ENCODE assay signal across 1 cellular context in genomic region chr15:66801266-66801665, GRCh38.
A peak's percentile ranks its signal among the peaks of the same experiment; 100 is the strongest.
TF ChIP-seq lines count a peak whose summit lies in the region.

No MANE protein-coding gene starts in this region.

TF ChIP-seq in K562, 482 proteins besides CTCF, POLR2A, EP300 and RAD21 (continued from another document and continues in another):
- no peak for TF ChIP-seq MGA (IDR thresholded peaks at IDR 0.05)
- no peak for TF ChIP-seq ZC3H11A (IDR thresholded peaks at IDR 0.05; ENCODE audit: low read depth, low read length)
- TF ChIP-seq ZNF41 (CRISPR knock-in tag; conservative IDR thresholded peaks at IDR 0.05), result no peak
- TF ChIP-seq ELF2 (CRISPR knock-in tag; IDR thresholded peaks at IDR 0.05), result no peak
- peak; percentile 84 to 85 for TF ChIP-seq KDM1A (IDR thresholded peaks at IDR 0.05)
- TF ChIP-seq POLR3A (IDR thresholded peaks at IDR 0.05; ENCODE audit: borderline replicate concordance, extremely low read depth, insufficient read depth, insufficient read length), result no peak
- TF ChIP-seq NCOR1 (IDR thresholded peaks at IDR 0.05), result no peak; the same call in 1 of the 2 replicates
- TF ChIP-seq RBM39 (optimal IDR thresholded peaks at IDR 0.05; ENCODE audit: low read depth, low read length), result no peak
- TF ChIP-seq CBX2 (IDR thresholded peaks at IDR 0.05; ENCODE audit: insufficient read depth, low read length, poor library complexity, severe bottlenecking), result no peak
- no peak for TF ChIP-seq HINFP (tag; conservative IDR thresholded peaks at IDR 0.05; ENCODE audit: low read depth)
- TF ChIP-seq GABPB2 (CRISPR knock-in tag; conservative IDR thresholded peaks at IDR 0.05), result no peak
- TF ChIP-seq, protein P1, sequence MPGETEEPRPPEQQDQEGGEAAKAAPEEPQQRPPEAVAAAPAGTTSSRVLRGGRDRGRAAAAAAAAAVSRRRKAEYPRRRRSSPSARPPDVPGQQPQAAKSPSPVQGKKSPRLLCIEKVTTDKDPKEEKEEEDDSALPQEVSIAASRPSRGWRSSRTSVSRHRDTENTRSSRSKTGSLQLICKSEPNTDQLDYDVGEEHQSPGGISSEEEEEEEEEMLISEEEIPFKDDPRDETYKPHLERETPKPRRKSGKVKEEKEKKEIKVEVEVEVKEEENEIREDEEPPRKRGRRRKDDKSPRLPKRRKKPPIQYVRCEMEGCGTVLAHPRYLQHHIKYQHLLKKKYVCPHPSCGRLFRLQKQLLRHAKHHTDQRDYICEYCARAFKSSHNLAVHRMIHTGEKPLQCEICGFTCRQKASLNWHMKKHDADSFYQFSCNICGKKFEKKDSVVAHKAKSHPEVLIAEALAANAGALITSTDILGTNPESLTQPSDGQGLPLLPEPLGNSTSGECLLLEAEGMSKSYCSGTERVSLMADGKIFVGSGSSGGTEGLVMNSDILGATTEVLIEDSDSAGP (CRISPR knock-in tag; IDR thresholded peaks at IDR 0.05), result no peak
- 0 out of 3 replicates have a peak, but pooled peaks of 1 of the 2 experiments have one; percentile 11 for TF ChIP-seq CBX3 (IDR thresholded peaks at IDR 0.05; ENCODE audit: borderline replicate concordance in 1 of 2, low read length in 2 of 2)
- TF ChIP-seq ZZZ3 (IDR thresholded peaks at IDR 0.05), result no peak
- TF ChIP-seq ZNF217 (CRISPR knock-in tag; IDR thresholded peaks at IDR 0.05), result no peak
- TF ChIP-seq SIX5 (IDR thresholded peaks at IDR 0.05; ENCODE audit: borderline replicate concordance in 1 of 2, insufficient read depth in 1 of 2, low read depth in 1 of 2, low read length in 2 of 2), result no peak
- TF ChIP-seq MECOM (CRISPR knock-in tag; IDR thresholded peaks at IDR 0.05), result no peak
- TF ChIP-seq, protein P2, sequence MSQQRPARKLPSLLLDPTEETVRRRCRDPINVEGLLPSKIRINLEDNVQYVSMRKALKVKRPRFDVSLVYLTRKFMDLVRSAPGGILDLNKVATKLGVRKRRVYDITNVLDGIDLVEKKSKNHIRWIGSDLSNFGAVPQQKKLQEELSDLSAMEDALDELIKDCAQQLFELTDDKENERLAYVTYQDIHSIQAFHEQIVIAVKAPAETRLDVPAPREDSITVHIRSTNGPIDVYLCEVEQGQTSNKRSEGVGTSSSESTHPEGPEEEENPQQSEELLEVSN (IDR thresholded peaks at IDR 0.05; ENCODE audit: borderline replicate concordance in 1 of 2, extremely low read depth in 1 of 2, insufficient read depth in 1 of 2, insufficient read length in 1 of 2, low read depth in 1 of 2, low read length in 1 of 2, poor library complexity in 1 of 2, severe bottlenecking in 1 of 2), result no peak
- TF ChIP-seq, protein P3, sequence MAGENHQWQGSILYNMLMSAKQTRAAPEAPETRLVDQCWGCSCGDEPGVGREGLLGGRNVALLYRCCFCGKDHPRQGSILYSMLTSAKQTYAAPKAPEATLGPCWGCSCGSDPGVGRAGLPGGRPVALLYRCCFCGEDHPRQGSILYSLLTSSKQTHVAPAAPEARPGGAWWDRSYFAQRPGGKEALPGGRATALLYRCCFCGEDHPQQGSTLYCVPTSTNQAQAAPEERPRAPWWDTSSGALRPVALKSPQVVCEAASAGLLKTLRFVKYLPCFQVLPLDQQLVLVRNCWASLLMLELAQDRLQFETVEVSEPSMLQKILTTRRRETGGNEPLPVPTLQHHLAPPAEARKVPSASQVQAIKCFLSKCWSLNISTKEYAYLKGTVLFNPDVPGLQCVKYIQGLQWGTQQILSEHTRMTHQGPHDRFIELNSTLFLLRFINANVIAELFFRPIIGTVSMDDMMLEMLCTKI (IDR thresholded peaks at IDR 0.05; ENCODE audit: partially characterized antibody), result no peak
- TF ChIP-seq NUFIP1 (IDR thresholded peaks at IDR 0.05; ENCODE audit: partially characterized antibody), result no peak
- TF ChIP-seq ADNP (tag; IDR thresholded peaks at IDR 0.05), result peak; percentile 83
- TF ChIP-seq, protein P4, sequence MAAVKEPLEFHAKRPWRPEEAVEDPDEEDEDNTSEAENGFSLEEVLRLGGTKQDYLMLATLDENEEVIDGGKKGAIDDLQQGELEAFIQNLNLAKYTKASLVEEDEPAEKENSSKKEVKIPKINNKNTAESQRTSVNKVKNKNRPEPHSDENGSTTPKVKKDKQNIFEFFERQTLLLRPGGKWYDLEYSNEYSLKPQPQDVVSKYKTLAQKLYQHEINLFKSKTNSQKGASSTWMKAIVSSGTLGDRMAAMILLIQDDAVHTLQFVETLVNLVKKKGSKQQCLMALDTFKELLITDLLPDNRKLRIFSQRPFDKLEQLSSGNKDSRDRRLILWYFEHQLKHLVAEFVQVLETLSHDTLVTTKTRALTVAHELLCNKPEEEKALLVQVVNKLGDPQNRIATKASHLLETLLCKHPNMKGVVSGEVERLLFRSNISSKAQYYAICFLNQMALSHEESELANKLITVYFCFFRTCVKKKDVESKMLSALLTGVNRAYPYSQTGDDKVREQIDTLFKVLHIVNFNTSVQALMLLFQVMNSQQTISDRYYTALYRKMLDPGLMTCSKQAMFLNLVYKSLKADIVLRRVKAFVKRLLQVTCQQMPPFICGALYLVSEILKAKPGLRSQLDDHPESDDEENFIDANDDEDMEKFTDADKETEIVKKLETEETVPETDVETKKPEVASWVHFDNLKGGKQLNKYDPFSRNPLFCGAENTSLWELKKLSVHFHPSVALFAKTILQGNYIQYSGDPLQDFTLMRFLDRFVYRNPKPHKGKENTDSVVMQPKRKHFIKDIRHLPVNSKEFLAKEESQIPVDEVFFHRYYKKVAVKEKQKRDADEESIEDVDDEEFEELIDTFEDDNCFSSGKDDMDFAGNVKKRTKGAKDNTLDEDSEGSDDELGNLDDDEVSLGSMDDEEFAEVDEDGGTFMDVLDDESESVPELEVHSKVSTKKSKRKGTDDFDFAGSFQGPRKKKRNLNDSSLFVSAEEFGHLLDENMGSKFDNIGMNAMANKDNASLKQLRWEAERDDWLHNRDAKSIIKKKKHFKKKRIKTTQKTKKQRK (IDR thresholded peaks at IDR 0.05; ENCODE audit: borderline replicate concordance, low read depth, low read length), result no peak
- no peak for TF ChIP-seq SMAD2 (IDR thresholded peaks at IDR 0.05; ENCODE audit: low read depth, low read length)
- peak; percentile 99 for TF ChIP-seq RBM25 (IDR thresholded peaks at IDR 0.05; ENCODE audit: low read depth, low read length, severe bottlenecking)
- TF ChIP-seq RBM15 (IDR thresholded peaks at IDR 0.05; ENCODE audit: insufficient read depth, low read length), result no peak
- TF ChIP-seq MAZ (CRISPR knock-in tag; conservative IDR thresholded peaks at IDR 0.05 in 1 of 2, IDR thresholded peaks at IDR 0.05 in 1 of 2), result no peak
- TF ChIP-seq SIRT6 (IDR thresholded peaks at IDR 0.05; ENCODE audit: low read depth, low read length), result no peak
- no peak for TF ChIP-seq PBX2 (CRISPR knock-in tag; IDR thresholded peaks at IDR 0.05; ENCODE audit: low read depth)
- TF ChIP-seq PBX2 (tag; conservative IDR thresholded peaks at IDR 0.05; ENCODE audit: low read depth), result no peak
- TF ChIP-seq, protein P5, sequence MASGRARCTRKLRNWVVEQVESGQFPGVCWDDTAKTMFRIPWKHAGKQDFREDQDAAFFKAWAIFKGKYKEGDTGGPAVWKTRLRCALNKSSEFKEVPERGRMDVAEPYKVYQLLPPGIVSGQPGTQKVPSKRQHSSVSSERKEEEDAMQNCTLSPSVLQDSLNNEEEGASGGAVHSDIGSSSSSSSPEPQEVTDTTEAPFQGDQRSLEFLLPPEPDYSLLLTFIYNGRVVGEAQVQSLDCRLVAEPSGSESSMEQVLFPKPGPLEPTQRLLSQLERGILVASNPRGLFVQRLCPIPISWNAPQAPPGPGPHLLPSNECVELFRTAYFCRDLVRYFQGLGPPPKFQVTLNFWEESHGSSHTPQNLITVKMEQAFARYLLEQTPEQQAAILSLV (tag; IDR thresholded peaks at IDR 0.05), result no peak
- peak; percentile 15; the same call in 1 of the 2 replicates for TF ChIP-seq CEBPB (tag; IDR thresholded peaks at IDR 0.05)
- no peak for TF ChIP-seq DPF2 (IDR thresholded peaks at IDR 0.05)
- TF ChIP-seq GTF2F1 (IDR thresholded peaks at IDR 0.05; ENCODE audit: low read depth, low read length), result no peak
